ENCODE assay signal across 8 cellular contexts in the genomic region with DNA sequence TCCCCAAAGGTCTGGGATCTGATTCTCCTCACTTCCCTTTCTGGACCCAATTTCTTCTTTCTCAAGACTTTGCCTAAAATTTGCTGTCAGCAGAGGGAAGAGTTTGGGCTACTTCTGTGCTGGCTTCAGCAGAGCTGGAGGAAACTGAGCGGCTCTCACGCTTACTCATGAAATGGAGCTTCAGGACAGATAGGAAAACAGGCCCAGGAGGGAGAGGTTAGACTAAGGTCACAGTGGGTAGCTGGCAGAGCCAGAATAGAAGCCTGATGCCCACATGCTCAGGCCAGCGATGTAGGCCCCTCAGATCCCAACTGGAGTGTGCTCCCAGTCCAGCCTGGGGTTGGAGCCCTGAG. TPM values are rescaled to one million over a fixed set of nuclear protein-coding genes. Genes with fewer than 3 reads are reported as not detected.
A peak's percentile ranks its signal among the peaks of the same experiment; 100 is the strongest.
DNase-seq lines count a peak whose midpoint lies in the region; ATAC-seq and TF ChIP-seq lines count a peak whose summit lies in the region.

No MANE protein-coding gene starts in this region.

- no peak for ATAC-seq in activated CD8-positive, alpha-beta memory T cell treated with anti-CD3 and anti-CD28 coated beads, Interleukin-2, amount 10 ng/mL, durations not matched to agents 7 days and 5 days
- ATAC-seq in esophagus mucosa (peak; percentile 36), GM18505 (IDR thresholded peaks at IDR 0.05; ENCODE audit: unreplicated experiment) (no peak), HG03139 (IDR thresholded peaks at IDR 0.05; ENCODE audit: unreplicated experiment) (no peak)

- H3K9ac ChIP-seq in neural cell (ENCODE audit: low read length), result peak overlapping the region; percentile 92

- no peaks in the 10 kb centered on the region for H3K4me1 ChIP-seq in SJCRH30

- no peaks in the 10 kb centered on the region for H3K36me3 Mint-ChIP-seq in activated CD8-positive, alpha-beta memory T cell treated with anti-CD3 and anti-CD28 coated beads, Interleukin-2, amount 10 ng/mL, durations not matched to agents 7 days and 5 days

- H3K4me3 ChIP-seq in SJCRH30, result peak overlapping the region; percentile 78
- peak overlapping the region; percentile 99 for H3K4me3 ChIP-seq in neural cell (ENCODE audit: low read length)

- CTCF ChIA-PET in activated CD8-positive, alpha-beta memory T cell treated with anti-CD3 and anti-CD28 coated beads, Interleukin-2, amount 10 ng/mL, durations not matched to agents 7 days and 5 days (lab: Charles Lee), result interaction anchor here (0.9 to 2.7 kb wide), 5 partner anchors 23 to 347 kb away, joined by 3 to 16 read pairs (median 3); no protein-coding TSS in a partner anchor

- no peak for TF ChIP-seq POLR2A in GM18505 (IDR thresholded peaks at IDR 0.05; ENCODE audit: borderline replicate concordance, extremely low read depth, insufficient read depth, insufficient read length)

- H3K79me2 ChIP-seq in neural cell (replicated peaks; ENCODE audit: insufficient read depth, low read length), result peaks cover 4% of the 10 kb centered on the region

- no peaks in the 10 kb centered on the region for H3F3A ChIP-seq in neural cell (ENCODE audit: insufficient read depth, low read length, poor library complexity, severe bottlenecking)

- H3K9me3 Mint-ChIP-seq in activated CD8-positive, alpha-beta memory T cell treated with anti-CD3 and anti-CD28 coated beads, Interleukin-2, amount 10 ng/mL, durations not matched to agents 7 days and 5 days (ENCODE audit: low read depth), result no peaks in the 10 kb centered on the region

- peak overlapping the region; percentile 84 for H3K4me3 Mint-ChIP-seq in activated CD8-positive, alpha-beta memory T cell treated with anti-CD3 and anti-CD28 coated beads, Interleukin-2, amount 10 ng/mL, durations not matched to agents 7 days and 5 days

- H3K4me1 Mint-ChIP-seq in activated CD8-positive, alpha-beta memory T cell treated with anti-CD3 and anti-CD28 coated beads, Interleukin-2, amount 10 ng/mL, durations not matched to agents 7 days and 5 days, result peaks cover 13% of the 10 kb centered on the region

- H3K27ac ChIP-seq in SJCRH30, result peak overlapping the region; percentile 31; the same call in 1 of the 2 replicates
- peak overlapping the region; percentile 47 for H3K27ac ChIP-seq in neural cell (ENCODE audit: low read length)

- H2AFZ ChIP-seq in neural cell (ENCODE audit: low read depth, low read length), result peak overlapping the region; percentile 98

- no peaks in the 10 kb centered on the region for H3K36me3 ChIP-seq in SJCRH30
- no peaks in the 10 kb centered on the region for H3K36me3 ChIP-seq in neural cell (ENCODE audit: insufficient read depth, low read length)

- H3K9me3 ChIP-seq in SJCRH30 (replicated peaks) (no peaks in the 10 kb centered on the region), neural cell (ENCODE audit: low read length) (no peaks in the 10 kb centered on the region)

- no peaks in the 10 kb centered on the region for H3K27me3 ChIP-seq in SJCRH30
- no peaks in the 10 kb centered on the region for H3K27me3 ChIP-seq in neural cell (ENCODE audit: insufficient read depth, low read depth, low read length)

- no peak for TF ChIP-seq CTCF in neural cell (IDR thresholded peaks at IDR 0.05; ENCODE audit: poor library complexity, severe bottlenecking)

- peak overlapping the region; percentile 45 for H3K27ac Mint-ChIP-seq in activated CD8-positive, alpha-beta memory T cell treated with anti-CD3 and anti-CD28 coated beads, Interleukin-2, amount 10 ng/mL, durations not matched to agents 7 days and 5 days

- no peaks in the 10 kb centered on the region for H4K20me1 ChIP-seq in neural cell (ENCODE audit: insufficient read depth)

- no peak for DNase-seq in activated CD8-positive, alpha-beta memory T cell treated with anti-CD3 and anti-CD28 coated beads, Interleukin-2, amount 10 ng/mL, durations not matched to agents 7 days and 5 days
- DNase-seq in activated CD8-positive, alpha-beta memory T cell treated with anti-CD3 and anti-CD28 coated beads, Interleukin-2, amount 50 U/mL, for 4 hours, result no peak
- DNase-seq in SJCRH30, result no peak
- DNase-seq in UCSD-AML1 (lab: John Stamatoyannopoulos, UW; ENCODE audit: unreplicated experiment), result no peak

- no peaks in the 10 kb centered on the region for H3K9me2 ChIP-seq in neural cell (ENCODE audit: insufficient read depth, low read length)

- no peak for TF ChIP-seq EP300 in neural cell (conservative IDR thresholded peaks at IDR 0.05; ENCODE audit: poor library complexity, severe bottlenecking)

- peak overlapping the region; percentile 98 for H3K4me2 ChIP-seq in neural cell (ENCODE audit: low read length)

- no peak for TF ChIP-seq RAD21 in neural cell (conservative IDR thresholded peaks at IDR 0.05)

- no peaks in the 10 kb centered on the region for H3K27me3 Mint-ChIP-seq in activated CD8-positive, alpha-beta memory T cell treated with anti-CD3 and anti-CD28 coated beads, Interleukin-2, amount 10 ng/mL, durations not matched to agents 7 days and 5 days

TF ChIP-seq in neural cell, 6 proteins besides CTCF, POLR2A, EP300 and RAD21:
- TF ChIP-seq POLR2AphosphoS5 (IDR thresholded peaks at IDR 0.05) (no peak), MXI1 (conservative IDR thresholded peaks at IDR 0.05; ENCODE audit: poor library complexity, severe bottlenecking) (no peak), TAF1 (IDR thresholded peaks at IDR 0.05; ENCODE audit: low read depth) (no peak), EZH2 (IDR thresholded peaks at IDR 0.05; ENCODE audit: borderline replicate concordance, insufficient read depth, low read length, poor library complexity, severe bottlenecking) (no peak), SMC3 (conservative IDR thresholded peaks at IDR 0.05; ENCODE audit: poor library complexity) (no peak)
- TF ChIP-seq, protein P1, sequence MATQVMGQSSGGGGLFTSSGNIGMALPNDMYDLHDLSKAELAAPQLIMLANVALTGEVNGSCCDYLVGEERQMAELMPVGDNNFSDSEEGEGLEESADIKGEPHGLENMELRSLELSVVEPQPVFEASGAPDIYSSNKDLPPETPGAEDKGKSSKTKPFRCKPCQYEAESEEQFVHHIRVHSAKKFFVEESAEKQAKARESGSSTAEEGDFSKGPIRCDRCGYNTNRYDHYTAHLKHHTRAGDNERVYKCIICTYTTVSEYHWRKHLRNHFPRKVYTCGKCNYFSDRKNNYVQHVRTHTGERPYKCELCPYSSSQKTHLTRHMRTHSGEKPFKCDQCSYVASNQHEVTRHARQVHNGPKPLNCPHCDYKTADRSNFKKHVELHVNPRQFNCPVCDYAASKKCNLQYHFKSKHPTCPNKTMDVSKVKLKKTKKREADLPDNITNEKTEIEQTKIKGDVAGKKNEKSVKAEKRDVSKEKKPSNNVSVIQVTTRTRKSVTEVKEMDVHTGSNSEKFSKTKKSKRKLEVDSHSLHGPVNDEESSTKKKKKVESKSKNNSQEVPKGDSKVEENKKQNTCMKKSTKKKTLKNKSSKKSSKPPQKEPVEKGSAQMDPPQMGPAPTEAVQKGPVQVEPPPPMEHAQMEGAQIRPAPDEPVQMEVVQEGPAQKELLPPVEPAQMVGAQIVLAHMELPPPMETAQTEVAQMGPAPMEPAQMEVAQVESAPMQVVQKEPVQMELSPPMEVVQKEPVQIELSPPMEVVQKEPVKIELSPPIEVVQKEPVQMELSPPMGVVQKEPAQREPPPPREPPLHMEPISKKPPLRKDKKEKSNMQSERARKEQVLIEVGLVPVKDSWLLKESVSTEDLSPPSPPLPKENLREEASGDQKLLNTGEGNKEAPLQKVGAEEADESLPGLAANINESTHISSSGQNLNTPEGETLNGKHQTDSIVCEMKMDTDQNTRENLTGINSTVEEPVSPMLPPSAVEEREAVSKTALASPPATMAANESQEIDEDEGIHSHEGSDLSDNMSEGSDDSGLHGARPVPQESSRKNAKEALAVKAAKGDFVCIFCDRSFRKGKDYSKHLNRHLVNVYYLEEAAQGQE (IDR thresholded peaks at IDR 0.05; ENCODE audit: borderline replicate concordance), result no peak
TF ChIP-seq in neural cell: peak in this region for 0.

RNA-seq across cellular contexts. Expression of a gene that starts 0.6 kb away (rescaled TPM):
- 10 to 100 TPM; 10.4 to 12.3 TPM for total RNA-seq in activated CD8-positive, alpha-beta memory T cell treated with anti-CD3 and anti-CD28 coated beads, Interleukin-2, amount 10 ng/mL, durations not matched to agents 7 days and 5 days
- total RNA-seq in SJCRH30 (2014; rRNA removed; shearing (Covaris generic)), result 10.1 and 12.5 TPM in 2 replicates
- total RNA-seq in esophagus mucosa, result 7.5 TPM
- 9.8 and 10.2 TPM in 2 replicates for polyA plus RNA-seq in neural cell
- polyA minus RNA-seq in neural cell, result 35.3 and 47.0 TPM in 2 replicates

RNA-seq across cellular contexts. Expression of a gene that starts 50.1 kb away (rescaled TPM):
- 100 to 1,000 TPM in 1 of 2 experiments, 10 to 100 TPM in 1; 83.6 to 102 TPM for total RNA-seq in activated CD8-positive, alpha-beta memory T cell treated with anti-CD3 and anti-CD28 coated beads, Interleukin-2, amount 10 ng/mL, durations not matched to agents 7 days and 5 days
- 163 and 173 TPM in 2 replicates for total RNA-seq in SJCRH30 (2014; rRNA removed; shearing (Covaris generic))
- 98.2 TPM for total RNA-seq in esophagus mucosa
- 44.7 and 55.6 TPM in 2 replicates for polyA plus RNA-seq in neural cell
- polyA minus RNA-seq in neural cell, result 53.8 and 65.1 TPM in 2 replicates

RNA-seq across cellular contexts. Expression of a gene that starts 54.4 kb away (rescaled TPM):
- 100 to 1,000 TPM; 268 to 273 TPM for total RNA-seq in activated CD8-positive, alpha-beta memory T cell treated with anti-CD3 and anti-CD28 coated beads, Interleukin-2, amount 10 ng/mL, durations not matched to agents 7 days and 5 days
- 281 and 284 TPM in 2 replicates for total RNA-seq in SJCRH30 (2014; rRNA removed; shearing (Covaris generic))
- 196 TPM for total RNA-seq in esophagus mucosa
- 52.9 and 66.2 TPM in 2 replicates for polyA plus RNA-seq in neural cell
- polyA minus RNA-seq in neural cell, result 128 and 153 TPM in 2 replicates
